Comparison of ENCODE assay signal across 16 cellular contexts in the genomic region with DNA sequence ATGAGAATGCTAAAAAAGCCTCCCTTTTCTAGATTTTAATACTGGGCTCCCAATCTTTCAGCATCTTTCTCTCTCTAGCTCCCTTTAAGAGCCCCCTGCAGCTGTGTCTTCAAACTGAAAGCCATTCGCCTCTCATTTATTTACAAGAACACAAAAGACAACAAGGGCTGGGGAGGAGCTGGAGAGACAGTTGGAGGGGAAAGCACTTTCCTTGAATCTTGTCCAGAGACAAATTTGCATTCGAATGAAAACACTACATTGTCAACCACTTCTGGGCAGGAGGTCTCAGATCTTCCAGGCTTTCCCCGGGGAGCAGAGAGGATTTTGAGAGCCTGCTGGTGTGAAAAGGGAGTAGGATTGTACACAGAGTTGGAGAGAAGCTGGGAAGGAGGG.
DNase-seq lines count a peak whose midpoint lies in the region; TF ChIP-seq lines count a peak whose summit lies in the region.
"Had no signal": no experiment of that assay in that cellular context is flagged by ENCODE, and none has a peak within 500 bp of the region (broad histone marks: within the 10 kb centered on the region; RNA-seq: fewer than 3 reads in every experiment).

No MANE protein-coding gene starts in this region.

- no peak overlapping the region for H3K9ac ChIP-seq in HUES64 (ENCODE audit: low read depth, low read length)
- no peak overlapping the region for H3K9ac ChIP-seq in SK-N-MC (ENCODE audit: insufficient read length)
- H3K9ac ChIP-seq: BLaER1 treated with 17β-estradiol and CSF1 and Interleukin-3, amounts not matched to agents 10 nM and 100 nM had no signal

- WGBS in HUES64, result 5% methylated on average over 3 of the region's 3 CpGs
- 17% methylated on average over 3 of the region's 3 CpGs for WGBS in hepatocyte (ENCODE audit: low lambda C conversion rate, missing lambda C conversion rate)

- peak overlapping the region; percentile 92 for H3K4me2 ChIP-seq in hepatocyte
- H3K4me2 ChIP-seq: BLaER1 treated with 17β-estradiol and CSF1 and Interleukin-3, amounts not matched to agents 10 nM and 100 nM; PC-9 had no signal

- H3K36me3 ChIP-seq in HUES64 (ENCODE audit: insufficient read depth, low read length) (no peaks in the 10 kb centered on the region), SK-N-MC (ENCODE audit: insufficient read depth, low read length) (no peaks in the 10 kb centered on the region), hepatocyte (replicated peaks; ENCODE audit: insufficient read depth, low read depth) (no peaks in the 10 kb centered on the region)
- H3K36me3 ChIP-seq: adrenal gland; BLaER1 treated with 17β-estradiol and CSF1 and Interleukin-3, amounts not matched to agents 10 nM and 100 nM had no signal

- no peak for DNase-seq in SK-N-MC (ENCODE audit: low read depth, low spot score)
- no peak for DNase-seq in hepatocyte (ENCODE audit: low spot score)
- peak; percentile 47 for DNase-seq in occipital lobe (lab: John Stamatoyannopoulos, UW)
- DNase-seq in erythroblast (lab: John Stamatoyannopoulos, UW), result no peak
- no peak for DNase-seq in DMS53 treated with DMSO at 0.1 percent for 48 hours (lab: John Stamatoyannopoulos, UW; ENCODE audit: unreplicated experiment)
- DNase-seq in activated CD4-positive, alpha-beta T cell treated with anti-CD3 and anti-CD28 coated beads for 1 hour, result no peak
- no peak for DNase-seq in NCI-H2107 treated with DMSO at 0.1 percent for 48 hours (lab: John Stamatoyannopoulos, UW; ENCODE audit: unreplicated experiment)
- DNase-seq: activated CD4-positive, CD25-positive, alpha-beta regulatory T cell treated with anti-CD3 and anti-CD28 coated beads, Interleukin-2, amount 50 U/mL, for 72 hours; activated T-cell treated with anti-CD3 and anti-CD28 coated beads, Interleukin-2, amount 50 U/mL, for 1 hour; adrenal gland; HFFc6; mucosa of descending colon; NCI-H1092 treated with DMSO at 0.1 percent for 48 hours; PC-9 had no signal

- H3K27ac ChIP-seq in HUES64 (ENCODE audit: low read depth, low read length) (no peak overlapping the region), SK-N-MC (peak overlapping the region; percentile 62), hepatocyte (no peak overlapping the region)
- H3K27ac ChIP-seq: adrenal gland; BLaER1 treated with 17β-estradiol and CSF1 and Interleukin-3, amounts not matched to agents 10 nM and 100 nM; PC-9 had no signal

- H3K79me2 ChIP-seq in hepatocyte, result peaks cover 26% of the 10 kb centered on the region

- H2AFZ ChIP-seq in hepatocyte, result peak overlapping the region; percentile 5
- H2AFZ ChIP-seq: PC-9 had no signal

- peaks cover 71% of the 10 kb centered on the region for H3K27me3 ChIP-seq in HUES64 (ENCODE audit: insufficient read depth, low read length)
- H3K27me3 ChIP-seq in hepatocyte, result peaks cover 12% of the 10 kb centered on the region
- H3K27me3 ChIP-seq: BLaER1 treated with 17β-estradiol and CSF1 and Interleukin-3, amounts not matched to agents 10 nM and 100 nM had no signal

- no peak for TF ChIP-seq POLR2A in erythroblast (IDR thresholded peaks at IDR 0.05; ENCODE audit: low read length)

- no peaks in the 10 kb centered on the region for H3K9me2 ChIP-seq in hepatocyte (replicated peaks; ENCODE audit: insufficient read depth)

- peaks cover 26% of the 10 kb centered on the region for H3K4me1 ChIP-seq in HUES64 (ENCODE audit: insufficient read depth, low read length)
- no peaks in the 10 kb centered on the region for H3K4me1 ChIP-seq in hepatocyte (ENCODE audit: insufficient read depth)
- H3K4me1 ChIP-seq: BLaER1 treated with 17β-estradiol and CSF1 and Interleukin-3, amounts not matched to agents 10 nM and 100 nM had no signal

- no peak for TF ChIP-seq CTCF in hepatocyte (IDR thresholded peaks at IDR 0.05; ENCODE audit: poor library complexity)

- H4K20me1 ChIP-seq in hepatocyte (ENCODE audit: insufficient read depth, poor library complexity, severe bottlenecking), result no peaks in the 10 kb centered on the region
- H4K20me1 ChIP-seq: BLaER1 treated with 17β-estradiol and CSF1 and Interleukin-3, amounts not matched to agents 10 nM and 100 nM had no signal

- H3K4me3 ChIP-seq in HUES64 (ENCODE audit: low read length) (peak overlapping the region; percentile 52), SK-N-MC (peak overlapping the region; percentile 43), hepatocyte (peak overlapping the region; percentile 40)
- H3K4me3 ChIP-seq: BLaER1 treated with 17β-estradiol and CSF1 and Interleukin-3, amounts not matched to agents 10 nM and 100 nM; mucosa of descending colon; PC-9 had no signal

- H3K9me3 ChIP-seq in HUES64 (ENCODE audit: insufficient read depth, low read depth, low read length) (no peaks in the 10 kb centered on the region), SK-N-MC (ENCODE audit: low read depth, low read length) (no peaks in the 10 kb centered on the region), hepatocyte (ENCODE audit: low read depth) (no peaks in the 10 kb centered on the region)
- H3K9me3 ChIP-seq: adrenal gland, mucosa of descending colon had no signal
